Comparison of ENCODE assay signal across 17 cellular contexts in the genomic region with DNA sequence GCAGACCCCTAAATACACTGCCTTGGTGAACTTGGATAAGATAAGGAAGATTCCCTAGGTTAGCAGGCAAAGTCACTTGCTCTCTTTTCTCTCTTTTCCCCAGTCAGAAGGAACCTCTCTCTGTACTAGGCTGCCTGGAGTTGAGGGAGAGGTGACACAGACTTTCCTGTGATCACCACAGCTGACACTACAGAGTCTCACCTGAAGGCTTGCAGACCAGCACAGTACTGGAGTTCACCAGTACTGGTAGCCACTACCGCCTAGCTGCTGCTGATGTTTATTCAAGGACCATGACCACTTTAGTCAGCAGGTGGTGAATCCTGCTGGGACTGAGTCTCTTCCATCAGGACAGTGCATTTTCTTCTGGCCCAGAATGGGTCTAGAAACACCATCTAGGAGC.
A peak's percentile ranks its signal among the peaks of the same experiment; 100 is the strongest.
DNase-seq lines count a peak whose midpoint lies in the region; ATAC-seq and TF ChIP-seq lines count a peak whose summit lies in the region.
"Had no signal": no experiment of that assay in that cellular context is flagged by ENCODE, and none has a peak within 500 bp of the region (broad histone marks: within the 10 kb centered on the region; RNA-seq: fewer than 3 reads in every experiment).

No MANE protein-coding gene starts in this region.

- no peak overlapping the region for H3K27ac Mint-ChIP-seq in activated T-helper 17 cell treated with anti-CD3 and anti-CD28 coated beads, Interleukin-2, amount 50 U/mL, for 72 hours
- H3K27ac Mint-ChIP-seq: CD4-positive, alpha-beta T cell had no signal

- no peak overlapping the region for H3K4me2 ChIP-seq in PC-3 (ENCODE audit: low read length)

- no peak overlapping the region for H3K27ac ChIP-seq in PC-3 (ENCODE audit: low read length)

- peaks cover 14% of the 10 kb centered on the region for H3K4me1 Mint-ChIP-seq in activated T-helper 17 cell treated with anti-CD3 and anti-CD28 coated beads, Interleukin-2, amount 50 U/mL, for 72 hours
- H3K4me1 Mint-ChIP-seq: H9 had no signal

- CTCF ChIA-PET in PC-3 (lab: Charles Lee) = no interaction called here

- peaks cover 13% of the 10 kb centered on the region for H3K4me1 ChIP-seq in PC-3 (ENCODE audit: insufficient read depth, low read length)
- H3K4me1 ChIP-seq: BE2C, Caco-2 had no signal

- H3F3A ChIP-seq in PC-3 (ENCODE audit: low read length, unreplicated experiment) = no peaks in the 10 kb centered on the region

- no peaks in the 10 kb centered on the region for H3K27me3 ChIP-seq in PC-3 (ENCODE audit: low read length)
- H3K27me3 ChIP-seq: BE2C had no signal

- H3K79me2 ChIP-seq in PC-3 (ENCODE audit: low read length) = no peaks in the 10 kb centered on the region

- peaks cover 15% of the 10 kb centered on the region for H3K9me3 Mint-ChIP-seq in activated T-helper 17 cell treated with anti-CD3 and anti-CD28 coated beads, Interleukin-2, amount 50 U/mL, for 72 hours

- no peak overlapping the region for H2AFZ ChIP-seq in PC-3 (ENCODE audit: low read length)

- no peaks in the 10 kb centered on the region for H3K9me2 ChIP-seq in PC-3 (replicated peaks; ENCODE audit: low read length)

- H3K4me3 ChIP-seq in GM12865 (ENCODE audit: low read depth, low read length) (no peak overlapping the region), PC-3 (ENCODE audit: low read length) (no peak overlapping the region)
- H3K4me3 ChIP-seq: K562 had no signal

- POLR2A ChIA-PET in PC-3 (lab: Charles Lee; ENCODE audit: unreplicated experiment) = no interaction called here

- BruUV-seq in PC-3 (replicated peaks; lab: Mats Ljungman, UMichigan) = no TSS peak

- TF ChIP-seq CTCF in GM12865 (IDR thresholded peaks at IDR 0.05; ENCODE audit: insufficient read depth, low read depth, low read length, missing control alignments) (no peak), PC-3 (conservative IDR thresholded peaks at IDR 0.05; ENCODE audit: low read depth, low read length) (no peak)

- peaks cover 15% of the 10 kb centered on the region for H3K36me3 Mint-ChIP-seq in activated T-helper 17 cell treated with anti-CD3 and anti-CD28 coated beads, Interleukin-2, amount 50 U/mL, for 72 hours (ENCODE audit: low read depth)

- no peak overlapping the region for H3K9ac ChIP-seq in PC-3 (ENCODE audit: low read length)

- peak; percentile 31 for DNase-seq in GM12865 (ENCODE audit: low read depth)
- DNase-seq in NCI-H510A (lab: John Stamatoyannopoulos, UW) = peak; percentile 15
- no peak for DNase-seq in CD1c-positive myeloid dendritic cell (ENCODE audit: extremely low spot score)
- DNase-seq in NCI-H226 = no peak
- DNase-seq in PC-3 = no peak
- DNase-seq: ACHN; BE2C; C1 segment of cervical spinal cord; Caco-2; CD4-positive, alpha-beta T cell; DMS153; DND-41; EL; H9; IMR-90 had no signal

- no peak overlapping the region for H3K4me3 Mint-ChIP-seq in activated T-helper 17 cell treated with anti-CD3 and anti-CD28 coated beads, Interleukin-2, amount 50 U/mL, for 72 hours
- H3K4me3 Mint-ChIP-seq: CD4-positive, alpha-beta T cell; H9 had no signal

- H3K27me3 Mint-ChIP-seq in activated T-helper 17 cell treated with anti-CD3 and anti-CD28 coated beads, Interleukin-2, amount 50 U/mL, for 72 hours = no peaks in the 10 kb centered on the region

- intact Hi-C loops in PC-3 (cut with micrococcal nuclease) = no loop called here

- peaks cover 5% of the 10 kb centered on the region; the same call in 1 of the 2 replicates for H3K9me3 ChIP-seq in PC-3 (ENCODE audit: low read length)
- H3K9me3 ChIP-seq: BE2C, Caco-2 had no signal

- H4K20me1 ChIP-seq in PC-3 (ENCODE audit: low read length) = no peaks in the 10 kb centered on the region

- H3K36me3 ChIP-seq in PC-3 (ENCODE audit: low read depth, low read length) = no peaks in the 10 kb centered on the region
- H3K36me3 ChIP-seq: BE2C had no signal

- ATAC-seq in activated T-helper 17 cell treated with anti-CD3 and anti-CD28 coated beads, Interleukin-2, amount 50 U/mL, for 72 hours (replicated peaks) = peak; percentile 57
- ATAC-seq in PC-3 = no peak
- ATAC-seq: K562 had no signal

Comparison
In these comparisons a context has a peak if more than half of its experiments do, and no peak if none do; other contexts are left out.
1. DNase-seq: peak in GM12865 (single experiment) and NCI-H510A (single experiment); none in CD1c-positive myeloid dendritic cell (single experiment), NCI-H226 (single experiment) and PC-3 (single experiment).